18 cellular contexts compared by ENCODE assay signal in the genomic region with DNA sequence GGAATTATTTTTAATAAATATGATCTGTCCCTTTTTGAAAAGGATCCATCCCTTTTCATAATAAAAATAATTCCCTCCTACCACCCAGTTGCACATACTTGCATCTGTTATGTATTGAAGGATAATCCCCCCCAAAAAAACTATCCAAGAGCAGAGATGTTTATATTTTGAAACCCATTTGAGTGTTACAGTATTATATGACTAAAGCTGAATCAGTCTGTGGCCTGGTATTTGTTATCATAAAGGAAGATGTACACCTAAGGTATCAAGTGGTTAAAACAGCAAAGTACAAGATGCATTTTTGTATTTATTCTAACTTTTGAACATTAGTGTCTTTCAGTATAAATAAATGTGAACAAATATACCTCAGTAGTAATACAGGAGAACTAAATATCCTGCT. TPM values are rescaled to one million over a fixed set of nuclear protein-coding genes. Genes with fewer than 3 reads are reported as not detected.
DNase-seq lines count a peak whose midpoint lies in the region; ATAC-seq and TF ChIP-seq lines count a peak whose summit lies in the region.
"Had no signal": no experiment of that assay in that cellular context is flagged by ENCODE, and none has a peak within 500 bp of the region (broad histone marks: within the 10 kb centered on the region; RNA-seq: fewer than 3 reads in every experiment).

No MANE protein-coding gene starts in this region.

- H3K9me3 ChIP-seq in mammary epithelial cell (replicated peaks; ENCODE audit: insufficient read depth, low read length) (no peaks in the 10 kb centered on the region), PC-3 (ENCODE audit: low read length) (no peaks in the 10 kb centered on the region)
- H3K9me3 ChIP-seq: BLaER1 had no signal

- peaks cover 2% of the 10 kb centered on the region for H3K36me3 ChIP-seq in mammary epithelial cell (ENCODE audit: insufficient read depth, low read length)
- H3K36me3 ChIP-seq in PC-3 (ENCODE audit: low read depth, low read length): peaks cover 14% of the 10 kb centered on the region; the same call in 1 of the 2 replicates

- H3K4me3 Mint-ChIP-seq in MCF 10A (ENCODE audit: unreplicated experiment): no peak overlapping the region
- H3K4me3 Mint-ChIP-seq: CD14-positive monocyte; CD4-positive, alpha-beta memory T cell; HFFc6 had no signal

- no peaks in the 10 kb centered on the region for H4K20me1 ChIP-seq in mammary epithelial cell (ENCODE audit: insufficient read depth, low read length)
- no peaks in the 10 kb centered on the region for H4K20me1 ChIP-seq in PC-3 (ENCODE audit: low read length)

- no peak overlapping the region for H3K27ac ChIP-seq in mammary epithelial cell (ENCODE audit: insufficient read depth, low read depth, low read length)
- no peak overlapping the region for H3K27ac ChIP-seq in PC-3 (ENCODE audit: low read length)
- H3K27ac ChIP-seq: 22Rv1, BLaER1, GM23248 had no signal

- POLR2A ChIA-PET in MCF 10A (lab: Yijun Ruan, JAX) (interaction anchor here (0.8 kb wide), 1 partner anchor 732 kb away, joined by 5 read pairs; no protein-coding TSS in a partner anchor), PC-3 (lab: Charles Lee; ENCODE audit: unreplicated experiment) (no interaction called here)

- no peaks in the 10 kb centered on the region for H3K9me2 ChIP-seq in PC-3 (replicated peaks; ENCODE audit: low read length)

- peaks cover 41% of the 10 kb centered on the region for H3K36me3 Mint-ChIP-seq in MCF 10A (ENCODE audit: insufficient read depth, unreplicated experiment)

- H3K27me3 Mint-ChIP-seq in MCF 10A (ENCODE audit: insufficient read depth, unreplicated experiment): no peaks in the 10 kb centered on the region
- H3K27me3 Mint-ChIP-seq: CD4-positive, alpha-beta memory T cell had no signal

- ATAC-seq in PC-3 (no peak), HG02981 (IDR thresholded peaks at IDR 0.05; ENCODE audit: unreplicated experiment) (no peak), HG02884 (IDR thresholded peaks at IDR 0.05; ENCODE audit: unreplicated experiment) (no peak)
- ATAC-seq: HCT116, HepG2 had no signal

- peak; percentile 7 for DNase-seq in mammary epithelial cell
- no peak for DNase-seq in MCF 10A (ENCODE audit: unreplicated experiment)
- DNase-seq in PC-3: peak; percentile 34
- DNase-seq in fibroblast of peridontal ligament (ENCODE audit: extremely low read depth): peak; percentile 20
- no peak for DNase-seq in LoVo (ENCODE audit: low spot score)
- DNase-seq: CD4-positive, alpha-beta memory T cell; DMS53; DND-41; EL; GM23248; HFFc6 had no signal

- H2AFZ ChIP-seq in mammary epithelial cell (ENCODE audit: low read depth, low read length) (no peak overlapping the region), PC-3 (ENCODE audit: low read length) (no peak overlapping the region)
- H2AFZ ChIP-seq: GM23248 had no signal

- no peaks in the 10 kb centered on the region for H3K4me1 Mint-ChIP-seq in MCF 10A (ENCODE audit: insufficient read depth, unreplicated experiment)
- H3K4me1 Mint-ChIP-seq: CD14-positive monocyte had no signal

- H3K4me3 ChIP-seq in mammary epithelial cell (replicated peaks in 1 of 3; ENCODE audit: insufficient read depth in 1 of 3, low read depth in 2 of 3, low read length in 3 of 3) (no peak overlapping the region), PC-3 (ENCODE audit: low read length) (no peak overlapping the region)
- H3K4me3 ChIP-seq: BLaER1, GM23248 had no signal

- H3K4me2 ChIP-seq in mammary epithelial cell (ENCODE audit: insufficient read depth, low read depth, low read length): no peak overlapping the region
- H3K4me2 ChIP-seq in PC-3 (ENCODE audit: low read length): no peak overlapping the region
- H3K4me2 ChIP-seq: BLaER1 had no signal

- TF ChIP-seq CTCF in mammary epithelial cell (conservative IDR thresholded peaks at IDR 0.05 in 1 of 2, IDR thresholded peaks at IDR 0.05 in 1 of 2; ENCODE audit: extremely low read depth in 1 of 2, insufficient read depth in 1 of 2, low read depth in 1 of 2, low read length in 2 of 2) (no peak), MCF 10A (IDR thresholded peaks at IDR 0.05; ENCODE audit: unreplicated experiment) (no peak), PC-3 (conservative IDR thresholded peaks at IDR 0.05; ENCODE audit: low read depth, low read length) (no peak)

- no peak overlapping the region for H3K27ac Mint-ChIP-seq in MCF 10A (ENCODE audit: low read depth, unreplicated experiment)
- H3K27ac Mint-ChIP-seq: CD14-positive monocyte; CD4-positive, alpha-beta memory T cell; HFFc6 had no signal

- H3K79me2 ChIP-seq in mammary epithelial cell (ENCODE audit: insufficient read depth, low read length) (no peaks in the 10 kb centered on the region), PC-3 (ENCODE audit: low read length) (no peaks in the 10 kb centered on the region)

- intact Hi-C loops in mammary epithelial cell (cut with micrococcal nuclease) (loop anchor here (5.0 to 10.0 kb wide), 3 partner anchors 735 to 1232 kb away; no protein-coding TSS in a partner anchor), MCF 10A (cut with micrococcal nuclease) (no loop called here), PC-3 (cut with micrococcal nuclease) (loop anchor here (5.0 kb wide), 2 partner anchors 870 to 1085 kb away; no protein-coding TSS in a partner anchor)

- dilution Hi-C loops in mammary epithelial cell (cut with HindIII; ENCODE audit: low sequenced_read_pairs): no loop called here

- H3K9ac ChIP-seq in mammary epithelial cell (ENCODE audit: insufficient read depth, low read length) (no peak overlapping the region), PC-3 (ENCODE audit: low read length) (no peak overlapping the region)
- H3K9ac ChIP-seq: BLaER1, GM23248 had no signal

- no peaks in the 10 kb centered on the region for H3K9me3 Mint-ChIP-seq in MCF 10A (ENCODE audit: unreplicated experiment)
- H3K9me3 Mint-ChIP-seq: CD14-positive monocyte; CD4-positive, alpha-beta memory T cell; HFFc6 had no signal

- H3K4me1 ChIP-seq in mammary epithelial cell (ENCODE audit: insufficient read depth, low read length) (no peaks in the 10 kb centered on the region), PC-3 (ENCODE audit: insufficient read depth, low read length) (peaks cover 10% of the 10 kb centered on the region; the same call in 1 of the 2 replicates)
- H3K4me1 ChIP-seq: BLaER1 had no signal

- no peaks in the 10 kb centered on the region for H3F3A ChIP-seq in PC-3 (ENCODE audit: low read length, unreplicated experiment)

- BruUV-seq in mammary epithelial cell (replicated peaks; lab: Mats Ljungman, UMichigan): TSS peak; percentile 3
- BruUV-seq in MCF 10A (replicated peaks; lab: Mats Ljungman, UMichigan): no TSS peak
- BruUV-seq in PC-3 (replicated peaks; lab: Mats Ljungman, UMichigan): no TSS peak

- H3K27me3 ChIP-seq in mammary epithelial cell (ENCODE audit: insufficient read depth, low read length) (no peaks in the 10 kb centered on the region), PC-3 (ENCODE audit: low read length) (no peaks in the 10 kb centered on the region)
- H3K27me3 ChIP-seq: BLaER1 had no signal

- in situ Hi-C loops in mammary epithelial cell (cut with MboI; ENCODE audit: low sequenced_read_pairs in 2 of 2): loop anchor here (25.0 kb wide), 6 partner anchors 180 to 1480 kb away; no protein-coding TSS in a partner anchor

- CTCF ChIA-PET in mammary epithelial cell (lab: Charles Lee; ENCODE audit: low non-redundant PET): no interaction called here
- CTCF ChIA-PET in MCF 10A (lab: Yijun Ruan, JAX): interaction anchor here (0.6 to 5.5 kb wide), 5 partner anchors 11 to 1481 kb away, joined by 3 to 98 read pairs (median 4); no protein-coding TSS in a partner anchor
- CTCF ChIA-PET in PC-3 (lab: Charles Lee): no interaction called here

RNA-seq across cellular contexts. Expression of a gene that starts 12.7 kb away (rescaled TPM):
- 100 to 1,000 TPM in 1 of 2 donors, 10 to 100 TPM in 1; 39.6 to 120 TPM for total RNA-seq in mammary epithelial cell
- polyA plus RNA-seq in mammary epithelial cell: 10.9 TPM
- 35.6 TPM for polyA minus RNA-seq in mammary epithelial cell
- 5.3 and 6.3 TPM in 2 replicates for total RNA-seq in MCF 10A (2022)
- total RNA-seq in PC-3 (2014; rRNA removed): 38.7 and 50.3 TPM in 2 replicates
- total RNA-seq: CD4-positive, alpha-beta memory T cell; HepG2 had no signal
- polyA plus RNA-seq: CD14-positive monocyte; CD4-positive, alpha-beta memory T cell had no signal

RNA-seq across cellular contexts. Expression of a gene that starts 47.3 kb away (rescaled TPM):
- 10 to 100 TPM in 1 of 2 donors, 1 to 10 TPM in 1; 8.5 to 36.2 TPM for total RNA-seq in mammary epithelial cell
- 3.9 TPM for polyA plus RNA-seq in mammary epithelial cell
- polyA minus RNA-seq in mammary epithelial cell: 7.0 TPM
- 65.8 and 83.1 TPM in 2 replicates for total RNA-seq in MCF 10A (2022)
- total RNA-seq in PC-3 (2014; rRNA removed): 25.6 and 39.3 TPM in 2 replicates

Comparison
In these comparisons a context has a peak if more than half of its experiments do, and no peak if none do; other contexts are left out.
1. DNase-seq: peak in mammary epithelial cell (single experiment), PC-3 (single experiment) and fibroblast of peridontal ligament (single experiment); none in MCF 10A (single experiment) and LoVo (single experiment).